19 cellular contexts compared by ENCODE assay signal in genomic region chr16:11372924-11373306, GRCh38.
"Had no signal": no experiment of that assay in that cellular context is flagged by ENCODE, and none has a peak within 500 bp of the region (broad histone marks: within the 10 kb centered on the region; RNA-seq: fewer than 3 reads in every experiment).

No MANE protein-coding gene starts in this region.

- H3K27ac ChIP-seq: adrenal gland, breast epithelium, gastrocnemius medialis, heart right ventricle, stomach had no signal

- H3K36me3 ChIP-seq: adrenal gland, breast epithelium, gastrocnemius medialis, heart right ventricle, stomach had no signal

- ATAC-seq: activated T-cell treated with anti-CD3 and anti-CD28 coated beads, Interleukin-2, amount 50 U/mL, for 72 hours; esophagus mucosa; gastrocnemius medialis; naive thymus-derived CD8-positive, alpha-beta T cell had no signal

- H3K4me1 Mint-ChIP-seq: immature natural killer cell had no signal

- H3K4me1 ChIP-seq: breast epithelium, gastrocnemius medialis had no signal

- DNase-seq: activated CD4-positive, alpha-beta T cell treated with anti-CD3 and anti-CD28 coated beads, Interleukin-2, amount 10 ng/mL, durations not matched to agents 24 days and 14 days; activated effector memory CD4-positive, alpha-beta T cell treated with anti-CD3 and anti-CD28 coated beads, Interleukin-2, amount 50 U/mL, for 16 hours; activated naive CD4-positive, alpha-beta T cell treated with anti-CD3 and anti-CD28 coated beads, Interleukin-2, amount 50 U/mL, for 16 hours; activated T-cell treated with anti-CD3 and anti-CD28 coated beads, Interleukin-2, amount 50 U/mL, for 72 hours; adrenal gland; cortex of kidney; effector CD4-positive, alpha-beta T cell; gastrocnemius medialis; heart right ventricle; immature natural killer cell; mesendoderm; naive thymus-derived CD8-positive, alpha-beta T cell; occipital lobe; stomach had no signal

- H3K27me3 Mint-ChIP-seq: naive thymus-derived CD8-positive, alpha-beta T cell; progenitor cell of endocrine pancreas; type B pancreatic cell had no signal

- H3K4me3 ChIP-seq: adrenal gland, breast epithelium, gastrocnemius medialis, heart right ventricle, stomach had no signal

- H3K27ac Mint-ChIP-seq: activated CD4-positive, alpha-beta T cell treated with anti-CD3 and anti-CD28 coated beads, Interleukin-2, amount 10 ng/mL, durations not matched to agents 24 days and 14 days; activated T-cell treated with anti-CD3 and anti-CD28 coated beads, Interleukin-2, amount 50 U/mL, for 72 hours; immature natural killer cell; naive thymus-derived CD8-positive, alpha-beta T cell; T-helper 1 cell treated with Interleukin-12 subunit alpha and Interleukin-12 subunit beta and Interleukin-4 antibody, amounts not matched to agents 30 μg/mL and 1 μg/mL, for 36 hours; type B pancreatic cell had no signal

- H3K27me3 ChIP-seq: adrenal gland, breast epithelium, gastrocnemius medialis, heart right ventricle, stomach had no signal

- H3K9me3 Mint-ChIP-seq: activated T-cell treated with anti-CD3 and anti-CD28 coated beads, Interleukin-2, amount 50 U/mL, for 72 hours; immature natural killer cell; naive thymus-derived CD8-positive, alpha-beta T cell; type B pancreatic cell had no signal

- H3K36me3 Mint-ChIP-seq: naive thymus-derived CD8-positive, alpha-beta T cell; type B pancreatic cell had no signal

- H3K9me3 ChIP-seq: adrenal gland, breast epithelium, gastrocnemius medialis, heart right ventricle, stomach had no signal

- H3K4me3 Mint-ChIP-seq: activated CD4-positive, alpha-beta T cell treated with anti-CD3 and anti-CD28 coated beads, Interleukin-2, amount 10 ng/mL, durations not matched to agents 24 days and 14 days; activated T-cell treated with anti-CD3 and anti-CD28 coated beads, Interleukin-2, amount 50 U/mL, for 72 hours; immature natural killer cell; naive thymus-derived CD8-positive, alpha-beta T cell; T-helper 1 cell treated with Interleukin-12 subunit alpha and Interleukin-12 subunit beta and Interleukin-4 antibody, amounts not matched to agents 30 μg/mL and 1 μg/mL, for 36 hours; type B pancreatic cell had no signal
